22 cellular contexts compared by ENCODE assay signal in the genomic region with DNA sequence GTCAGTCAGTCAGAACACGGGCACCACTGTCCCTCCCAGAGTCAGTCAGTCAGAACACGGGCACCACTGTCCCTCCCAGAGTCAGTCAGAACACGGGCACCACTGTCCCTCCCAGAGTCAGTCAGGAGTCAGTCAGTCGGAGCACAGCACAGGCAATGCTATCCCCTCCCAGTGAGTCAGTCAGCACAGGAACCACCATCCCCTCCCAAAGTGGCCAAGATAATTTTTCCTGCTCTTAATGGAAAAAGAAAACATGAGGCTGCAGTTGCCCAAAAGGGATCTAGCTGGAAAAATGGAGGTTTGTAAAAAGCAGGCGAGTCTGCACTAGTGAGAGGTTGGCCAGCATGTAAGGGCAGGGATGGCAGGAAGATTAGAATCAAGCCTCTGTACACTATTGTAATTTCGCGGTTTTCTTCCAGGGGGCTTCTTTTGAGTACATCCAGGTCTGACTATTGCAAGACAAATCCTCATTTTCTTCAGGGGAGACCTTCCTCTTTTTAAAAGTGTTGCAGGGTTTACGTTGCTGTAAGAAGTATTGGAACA.
A peak's percentile ranks its signal among the peaks of the same experiment; 100 is the strongest.
DNase-seq lines count a peak whose midpoint lies in the region; ATAC-seq and TF ChIP-seq lines count a peak whose summit lies in the region.
"Had no signal": no experiment of that assay in that cellular context is flagged by ENCODE, and none has a peak within 500 bp of the region (broad histone marks: within the 10 kb centered on the region; RNA-seq: fewer than 3 reads in every experiment).

No MANE protein-coding gene starts in this region.

- H2BK120ac ChIP-seq in mesendoderm (ENCODE audit: low read depth, low read length) = no peak overlapping the region

- BruUV-seq in MCF 10A (replicated peaks; lab: Mats Ljungman, UMichigan) = no TSS peak

- H3K4me1 Mint-ChIP-seq in MCF 10A (ENCODE audit: insufficient read depth, unreplicated experiment) = peaks cover 21% of the 10 kb centered on the region

- H2BK15ac ChIP-seq in mesendoderm (replicated peaks; ENCODE audit: low read depth) = no peak overlapping the region

- no peak for TF ChIP-seq CTCF in MCF 10A (IDR thresholded peaks at IDR 0.05; ENCODE audit: unreplicated experiment)
- TF ChIP-seq CTCF in breast epithelium (IDR thresholded peaks at IDR 0.05) = no peak
- no peak for TF ChIP-seq CTCF in fibroblast of the aortic adventitia (IDR thresholded peaks at IDR 0.05; ENCODE audit: insufficient read depth, low read length)

- H3K36me3 ChIP-seq in breast epithelium (no peaks in the 10 kb centered on the region), mesendoderm (ENCODE audit: control insufficient read depth, insufficient read depth, low read length) (peaks cover 5% of the 10 kb centered on the region)
- H3K36me3 ChIP-seq: WERI-Rb-1 had no signal

- intact Hi-C loops in MCF 10A (cut with micrococcal nuclease) = loop anchor here (5.0 kb wide), 1 partner anchor 659 kb away; no protein-coding TSS in a partner anchor
- intact Hi-C loops in breast epithelium (cut with DNase I; ENCODE audit: low total_unique reads) = no loop called here

- no peak overlapping the region for H3K4ac ChIP-seq in mesendoderm (ENCODE audit: low read depth, low read length)

- CTCF ChIA-PET in MCF 10A (lab: Yijun Ruan, JAX) = interaction anchor here (0.6 to 1.0 kb wide), 2 partner anchors 211 to 691 kb away, joined by 3 read pairs; no protein-coding TSS in a partner anchor

- no peak for TF ChIP-seq POLR2A in breast epithelium (IDR thresholded peaks at IDR 0.05)

- H3K9me3 Mint-ChIP-seq in MCF 10A (ENCODE audit: unreplicated experiment) = no peaks in the 10 kb centered on the region
- H3K9me3 Mint-ChIP-seq: activated CD4-positive, alpha-beta memory T cell treated with anti-CD3 and anti-CD28 coated beads for 36 hours; activated naive CD4-positive, alpha-beta T cell treated with anti-CD3 and anti-CD28 coated beads, Interleukin-2, amount 50 U/mL, for 72 hours; activated T-cell treated with anti-CD3 and anti-CD28 coated beads, Interleukin-2, amount 50 U/mL, for 24 hours; brain had no signal

- H3K18ac ChIP-seq in mesendoderm (ENCODE audit: low read length) = no peak overlapping the region

- no peak overlapping the region for H3K23ac ChIP-seq in mesendoderm (ENCODE audit: low read length)

- H3K36me3 Mint-ChIP-seq in MCF 10A (ENCODE audit: insufficient read depth, unreplicated experiment) = peaks cover 41% of the 10 kb centered on the region

- H3K56ac ChIP-seq in mesendoderm (ENCODE audit: low read length) = no peak overlapping the region

- H2BK5ac ChIP-seq in mesendoderm (ENCODE audit: low read length) = no peak overlapping the region

- H3K27ac Mint-ChIP-seq in MCF 10A (ENCODE audit: low read depth, unreplicated experiment) = peak overlapping the region; percentile 57
- H3K27ac Mint-ChIP-seq: activated CD4-positive, alpha-beta memory T cell treated with anti-CD3 and anti-CD28 coated beads for 36 hours; activated T-cell treated with anti-CD3 and anti-CD28 coated beads, Interleukin-2, amount 50 U/mL, for 24 hours had no signal

- no peak overlapping the region for H4K5ac ChIP-seq in mesendoderm (ENCODE audit: low read length)

- H3K27ac ChIP-seq in breast epithelium = no peak overlapping the region
- no peak overlapping the region for H3K27ac ChIP-seq in mesendoderm (ENCODE audit: low read depth, low read length)
- H3K27ac ChIP-seq: A549, psoas muscle, testis, WERI-Rb-1 had no signal

- ATAC-seq in GM19395 (IDR thresholded peaks at IDR 0.05; ENCODE audit: unreplicated experiment) = no peak
- ATAC-seq: A549; activated naive CD4-positive, alpha-beta T cell treated with anti-CD3 and anti-CD28 coated beads, Interleukin-2, amount 50 U/mL, for 72 hours had no signal

- H3K4me3 ChIP-seq in breast epithelium (peak overlapping the region in 1 of 3 donors; percentile 19), fibroblast of the aortic adventitia (ENCODE audit: low read depth, low read length) (no peak overlapping the region), mesendoderm (ENCODE audit: low read length) (no peak overlapping the region)
- H3K4me3 ChIP-seq: A549, psoas muscle, testis had no signal

- H3K4me1 ChIP-seq in breast epithelium = no peaks in the 10 kb centered on the region
- H3K4me1 ChIP-seq in mesendoderm (ENCODE audit: control insufficient read depth, low read depth, low read length) = no peaks in the 10 kb centered on the region
- H3K4me1 ChIP-seq: A549, psoas muscle, testis had no signal

- H3K9me3 ChIP-seq in breast epithelium = no peaks in the 10 kb centered on the region
- H3K9me3 ChIP-seq: A549, psoas muscle, testis had no signal

- H3K9ac ChIP-seq in mesendoderm (ENCODE audit: low read length) = no peak overlapping the region

- no CpG with 5 or more reads among the region's 8 CpGs for WGBS in mesendoderm (ENCODE audit: extremely low coverage, insufficient coverage, low lambda C conversion rate)

- no peaks in the 10 kb centered on the region for H3K27me3 ChIP-seq in breast epithelium
- H3K27me3 ChIP-seq in mesendoderm (ENCODE audit: insufficient read depth, low read length, poor library complexity) = no peaks in the 10 kb centered on the region
- H3K27me3 ChIP-seq: testis had no signal

- H3K27me3 Mint-ChIP-seq in MCF 10A (ENCODE audit: insufficient read depth, unreplicated experiment) = no peaks in the 10 kb centered on the region
- H3K27me3 Mint-ChIP-seq: brain had no signal

- no peak overlapping the region for H4K8ac ChIP-seq in mesendoderm (ENCODE audit: low read depth, low read length)

- no peak overlapping the region for H2AK5ac ChIP-seq in mesendoderm (ENCODE audit: low read length)

- DNase-seq in MCF 10A (ENCODE audit: unreplicated experiment) (peak; percentile 40), breast epithelium (ENCODE audit: low spot score in 2 of 2) (no peak), astrocyte of the hippocampus (ENCODE audit: low read depth, low spot score) (peak; percentile 36), fibroblast of the aortic adventitia (ENCODE audit: low read depth) (peak; percentile 12), NCI-H2196 treated with DMSO at 0.1 percent for 48 hours (lab: John Stamatoyannopoulos, UW; ENCODE audit: unreplicated experiment) (no peak), mesendoderm (no peak)
- no peak for DNase-seq in activated naive CD4-positive, alpha-beta T cell (lab: John Stamatoyannopoulos, UW)
- DNase-seq: activated CD4-positive, alpha-beta memory T cell treated with anti-CD3 and anti-CD28 coated beads for 36 hours; activated T-cell treated with anti-CD3 and anti-CD28 coated beads, Interleukin-2, amount 50 U/mL, for 24 hours; C1 segment of cervical spinal cord; DMS153; islet precursor cell; mesenchymal stem cell; NCI-H446; psoas muscle; Right ventricle myocardium superior; testis; WERI-Rb-1 had no signal

- H3K4me3 Mint-ChIP-seq in MCF 10A (ENCODE audit: unreplicated experiment) = no peak overlapping the region
- H3K4me3 Mint-ChIP-seq: activated CD4-positive, alpha-beta memory T cell treated with anti-CD3 and anti-CD28 coated beads for 36 hours; activated T-cell treated with anti-CD3 and anti-CD28 coated beads, Interleukin-2, amount 50 U/mL, for 24 hours; brain had no signal

- no peak overlapping the region for H3K4me2 ChIP-seq in mesendoderm (ENCODE audit: low read length)
- H3K4me2 ChIP-seq: A549 had no signal

- POLR2A ChIA-PET in MCF 10A (lab: Yijun Ruan, JAX) = interaction anchor here (0.6 to 1.6 kb wide), 3 partner anchors 11 to 1220 kb away, joined by 3 to 4 read pairs (median 4); partner anchors contain the start of gene SIPA1L2

- no peaks in the 10 kb centered on the region for H3K79me1 ChIP-seq in mesendoderm (ENCODE audit: low read length)

- H3K79me2 ChIP-seq in mesendoderm (ENCODE audit: control insufficient read depth, insufficient read depth, low read length) = no peaks in the 10 kb centered on the region

Comparison
In these comparisons a context has a peak if more than half of its experiments do, and no peak if none do; other contexts are left out.
1. DNase-seq: peak in MCF 10A (single experiment), astrocyte of the hippocampus (single experiment) and fibroblast of the aortic adventitia (single experiment); none in breast epithelium (0 of 2), activated naive CD4-positive, alpha-beta T cell (0 of 4), NCI-H2196 treated with DMSO at 0.1 percent for 48 hours (single experiment) and mesendoderm (single experiment).